ENCODE assay signal across 8 cellular contexts in the genomic region with DNA sequence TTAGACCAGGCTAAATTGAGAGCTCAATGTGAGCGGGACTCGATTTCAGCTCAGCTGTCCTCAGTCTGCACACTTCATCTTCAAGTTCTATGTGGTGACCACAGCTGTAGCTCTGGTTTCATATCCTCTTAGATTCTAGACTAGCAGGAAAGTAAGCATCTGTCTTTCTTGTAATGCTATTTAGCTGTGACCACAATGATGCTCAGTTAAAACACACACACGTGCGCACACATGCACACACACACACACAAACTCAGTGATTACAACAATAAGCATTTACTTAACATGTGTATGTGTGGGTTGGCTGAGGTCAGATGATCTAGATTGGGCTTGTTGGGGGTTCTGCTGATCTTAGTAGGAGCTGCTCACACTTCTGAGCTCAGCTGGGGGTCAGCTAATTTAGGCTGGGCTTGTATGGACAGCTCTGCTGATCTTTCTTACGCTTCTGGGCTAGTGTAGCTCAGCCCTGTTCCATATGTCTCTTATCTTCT.
DNase-seq lines count a peak whose midpoint lies in the region; ATAC-seq lines count a peak whose summit lies in the region.
"Had no signal": no experiment of that assay in that cellular context is flagged by ENCODE, and none has a peak within 500 bp of the region (broad histone marks: within the 10 kb centered on the region; RNA-seq: fewer than 3 reads in every experiment).

No MANE protein-coding gene starts in this region.

- peaks cover 23% of the 10 kb centered on the region for H3K4me1 Mint-ChIP-seq in stimulated activated effector memory CD8-positive, alpha-beta T cell treated with anti-CD3 and anti-CD28 coated beads, Interleukin-12 subunit alpha, Interleukin-12 subunit beta, amount 100 ng/mL, for 72 hours

- peak; percentile 99 for DNase-seq in MV-4-11 (lab: John Stamatoyannopoulos, UW)
- DNase-seq in stimulated activated effector memory CD8-positive, alpha-beta T cell treated with anti-CD3 and anti-CD28 coated beads, Interleukin-12 subunit alpha, Interleukin-12 subunit beta, amount 100 ng/mL, for 72 hours (ENCODE audit: low spot score in 2 of 2), result no peak
- DNase-seq in OCI-M2 (lab: John Stamatoyannopoulos, UW; ENCODE audit: unreplicated experiment), result no peak
- no peak for DNase-seq in iPS-NIHi11 (ENCODE audit: low spot score)
- no peak for DNase-seq in NCI-H1417 treated with DMSO at 0.1 percent for 48 hours (lab: John Stamatoyannopoulos, UW)
- DNase-seq: activated CD4-positive, alpha-beta memory T cell treated with anti-CD3 and anti-CD28 coated beads for 36 hours had no signal

- ATAC-seq in GM18909 (IDR thresholded peaks at IDR 0.05; ENCODE audit: poor library complexity, unreplicated experiment), result peak; percentile 98
- ATAC-seq in HG02642 (IDR thresholded peaks at IDR 0.05; ENCODE audit: poor library complexity, unreplicated experiment), result peak; percentile 99
- peak; percentile 80 for ATAC-seq in stimulated activated effector memory CD8-positive, alpha-beta T cell treated with anti-CD3 and anti-CD28 coated beads, Interleukin-12 subunit alpha, Interleukin-12 subunit beta, amount 100 ng/mL, for 72 hours

- no peaks in the 10 kb centered on the region for H3K9me3 Mint-ChIP-seq in stimulated activated effector memory CD8-positive, alpha-beta T cell treated with anti-CD3 and anti-CD28 coated beads, Interleukin-12 subunit alpha, Interleukin-12 subunit beta, amount 100 ng/mL, for 72 hours

- no peaks in the 10 kb centered on the region for H3K36me3 Mint-ChIP-seq in stimulated activated effector memory CD8-positive, alpha-beta T cell treated with anti-CD3 and anti-CD28 coated beads, Interleukin-12 subunit alpha, Interleukin-12 subunit beta, amount 100 ng/mL, for 72 hours

- H3K4me3 Mint-ChIP-seq in stimulated activated effector memory CD8-positive, alpha-beta T cell treated with anti-CD3 and anti-CD28 coated beads, Interleukin-12 subunit alpha, Interleukin-12 subunit beta, amount 100 ng/mL, for 72 hours, result no peak overlapping the region
- H3K4me3 Mint-ChIP-seq: activated CD4-positive, alpha-beta memory T cell treated with anti-CD3 and anti-CD28 coated beads for 36 hours had no signal

- H3K27ac Mint-ChIP-seq in stimulated activated effector memory CD8-positive, alpha-beta T cell treated with anti-CD3 and anti-CD28 coated beads, Interleukin-12 subunit alpha, Interleukin-12 subunit beta, amount 100 ng/mL, for 72 hours, result peak overlapping the region; percentile 1
- H3K27ac Mint-ChIP-seq: activated CD4-positive, alpha-beta memory T cell treated with anti-CD3 and anti-CD28 coated beads for 36 hours had no signal
